12 cellular contexts compared by ENCODE assay signal in genomic region chr11:18700375-18700774, GRCh38. TPM values are rescaled to one million over a fixed set of nuclear protein-coding genes. Genes with fewer than 3 reads are reported as not detected.
DNase-seq lines count a peak whose midpoint lies in the region; ATAC-seq and TF ChIP-seq lines count a peak whose summit lies in the region.
"Had no signal": no experiment of that assay in that cellular context is flagged by ENCODE, and none has a peak within 500 bp of the region (broad histone marks: within the 10 kb centered on the region; RNA-seq: fewer than 3 reads in every experiment).

No MANE protein-coding gene starts in this region.

- H3K27me3 Mint-ChIP-seq in activated naive CD4-positive, alpha-beta T cell treated with anti-CD3 and anti-CD28 coated beads, Interleukin-2, amount 50 U/mL, for 24 hours, result no peaks in the 10 kb centered on the region
- H3K27me3 Mint-ChIP-seq in activated CD8-positive, alpha-beta T cell treated with anti-CD3 and anti-CD28 coated beads, Interleukin-2, amount 10 ng/mL, durations not matched to agents 7 days and 5 days (ENCODE audit: low read depth), result peaks cover 23% of the 10 kb centered on the region

- peaks cover 26% of the 10 kb centered on the region for H3K4me1 Mint-ChIP-seq in activated naive CD4-positive, alpha-beta T cell treated with anti-CD3 and anti-CD28 coated beads, Interleukin-2, amount 50 U/mL, for 24 hours
- peaks cover 15% of the 10 kb centered on the region for H3K4me1 Mint-ChIP-seq in activated CD8-positive, alpha-beta T cell treated with anti-CD3 and anti-CD28 coated beads, Interleukin-2, amount 10 ng/mL, durations not matched to agents 7 days and 5 days (ENCODE audit: low read depth)

- peaks cover 8% of the 10 kb centered on the region for H3K36me3 ChIP-seq in lower lobe of right lung
- no peaks in the 10 kb centered on the region for H3K36me3 ChIP-seq in uterus
- H3K36me3 ChIP-seq in effector memory CD4-positive, alpha-beta T cell (ENCODE audit: control insufficient read depth, insufficient read depth, low read length), result no peaks in the 10 kb centered on the region
- H3K36me3 ChIP-seq: cardiac muscle cell had no signal

- DNase-seq in activated naive CD4-positive, alpha-beta T cell (lab: John Stamatoyannopoulos, UW), result no peak
- DNase-seq in activated CD8-positive, alpha-beta T cell treated with anti-CD3 and anti-CD28 coated beads, Interleukin-2, amount 10 ng/mL, durations not matched to agents 7 days and 5 days, result no peak
- DNase-seq in lower lobe of right lung, result no peak
- DNase-seq in uterus, result no peak
- DNase-seq in effector memory CD4-positive, alpha-beta T cell, result no peak
- DNase-seq in AML-193 (lab: John Stamatoyannopoulos, UW), result no peak
- DNase-seq: stimulated activated CD4-positive, alpha-beta T cell treated with anti-CD3 and anti-CD28 coated beads, Interleukin-4, amount 100 ng/mL, for 4 hours had no signal

- no peak for TF ChIP-seq POLR2A in uterus (IDR thresholded peaks at IDR 0.05)

- H3K4me1 ChIP-seq in lower lobe of right lung (peaks cover 40% of the 10 kb centered on the region), uterus (peaks cover 0 to 13% of the 10 kb centered on the region in 2 donors)
- peaks cover 9% of the 10 kb centered on the region for H3K4me1 ChIP-seq in effector memory CD4-positive, alpha-beta T cell (ENCODE audit: control insufficient read depth, insufficient read depth, low read length, poor library complexity, severe bottlenecking)

- TF ChIP-seq CTCF in lower lobe of right lung (IDR thresholded peaks at IDR 0.05) (no peak), uterus (IDR thresholded peaks at IDR 0.05) (no peak)

- H3K27ac ChIP-seq in lower lobe of right lung (no peak overlapping the region), uterus (peak overlapping the region; percentile 76 to 93)
- H3K27ac ChIP-seq in effector memory CD4-positive, alpha-beta T cell (ENCODE audit: insufficient read depth, low read length, poor library complexity, severe bottlenecking), result no peak overlapping the region
- H3K27ac ChIP-seq: cardiac muscle cell had no signal

- POLR2A ChIA-PET in activated CD8-positive, alpha-beta T cell treated with anti-CD3 and anti-CD28 coated beads, Interleukin-2, amount 10 ng/mL, durations not matched to agents 7 days and 5 days (lab: Charles Lee), result no interaction called here

- intact Hi-C loops in lower lobe of right lung (cut with DNase I) (no loop called here), uterus (cut with DNase I; ENCODE audit: low total_unique reads) (loop anchor here (10.0 kb wide), 1 partner anchor 66 kb away; the partner anchor contains the start of gene SPTY2D1)

- H3K9me3 ChIP-seq in lower lobe of right lung (no peaks in the 10 kb centered on the region), uterus (no peaks in the 10 kb centered on the region)
- no peaks in the 10 kb centered on the region for H3K9me3 ChIP-seq in effector memory CD4-positive, alpha-beta T cell (ENCODE audit: control insufficient read depth, low read length)
- H3K9me3 ChIP-seq: heart right ventricle had no signal

- no peaks in the 10 kb centered on the region for H3K9me3 Mint-ChIP-seq in activated naive CD4-positive, alpha-beta T cell treated with anti-CD3 and anti-CD28 coated beads, Interleukin-2, amount 50 U/mL, for 24 hours
- no peaks in the 10 kb centered on the region for H3K9me3 Mint-ChIP-seq in activated CD8-positive, alpha-beta T cell treated with anti-CD3 and anti-CD28 coated beads, Interleukin-2, amount 10 ng/mL, durations not matched to agents 7 days and 5 days (ENCODE audit: insufficient read depth)

- H3K36me3 Mint-ChIP-seq in activated naive CD4-positive, alpha-beta T cell treated with anti-CD3 and anti-CD28 coated beads, Interleukin-2, amount 50 U/mL, for 24 hours, result no peaks in the 10 kb centered on the region
- no peaks in the 10 kb centered on the region for H3K36me3 Mint-ChIP-seq in activated CD8-positive, alpha-beta T cell treated with anti-CD3 and anti-CD28 coated beads, Interleukin-2, amount 10 ng/mL, durations not matched to agents 7 days and 5 days (ENCODE audit: low read depth)

- H3K27me3 ChIP-seq in lower lobe of right lung (ENCODE audit: low read depth) (no peaks in the 10 kb centered on the region), uterus (no peaks in the 10 kb centered on the region)
- H3K27me3 ChIP-seq in effector memory CD4-positive, alpha-beta T cell (replicated peaks; ENCODE audit: control insufficient read depth, insufficient read depth, low read length, poor library complexity, severe bottlenecking), result no peaks in the 10 kb centered on the region

- CTCF ChIA-PET in activated CD8-positive, alpha-beta T cell treated with anti-CD3 and anti-CD28 coated beads, Interleukin-2, amount 10 ng/mL, durations not matched to agents 7 days and 5 days (lab: Charles Lee), result no interaction called here

- ATAC-seq in activated CD8-positive, alpha-beta T cell treated with anti-CD3 and anti-CD28 coated beads, Interleukin-2, amount 10 ng/mL, durations not matched to agents 7 days and 5 days, result no peak
- no peak for ATAC-seq in lower lobe of right lung
- ATAC-seq in GM21576 (IDR thresholded peaks at IDR 0.05; ENCODE audit: unreplicated experiment), result no peak
- ATAC-seq: activated CD4-positive, CD25-positive, alpha-beta regulatory T cell treated with anti-CD3 and anti-CD28 coated beads, Interleukin-2, amount 50 U/mL, for 24 hours had no signal

- H3K4me3 ChIP-seq in lower lobe of right lung (peak overlapping the region; percentile 68), uterus (peak overlapping the region in 1 of 2 donors; percentile 88)
- H3K4me3 ChIP-seq in effector memory CD4-positive, alpha-beta T cell (ENCODE audit: insufficient read depth, low read depth, low read length, poor library complexity, severe bottlenecking), result no peak overlapping the region
- H3K4me3 ChIP-seq: cardiac muscle cell had no signal

- peak overlapping the region; percentile 84 for H3K4me3 Mint-ChIP-seq in activated naive CD4-positive, alpha-beta T cell treated with anti-CD3 and anti-CD28 coated beads, Interleukin-2, amount 50 U/mL, for 24 hours
- peak overlapping the region; percentile 27 for H3K4me3 Mint-ChIP-seq in activated CD8-positive, alpha-beta T cell treated with anti-CD3 and anti-CD28 coated beads, Interleukin-2, amount 10 ng/mL, durations not matched to agents 7 days and 5 days

- H3K27ac Mint-ChIP-seq in activated naive CD4-positive, alpha-beta T cell treated with anti-CD3 and anti-CD28 coated beads, Interleukin-2, amount 50 U/mL, for 24 hours, result peak overlapping the region; percentile 67
- no peak overlapping the region for H3K27ac Mint-ChIP-seq in activated CD8-positive, alpha-beta T cell treated with anti-CD3 and anti-CD28 coated beads, Interleukin-2, amount 10 ng/mL, durations not matched to agents 7 days and 5 days

RNA-seq across cellular contexts. Expression of gene TMEM86A, which starts 1.8 kb away (rescaled TPM):
- total RNA-seq in activated CD8-positive, alpha-beta T cell treated with anti-CD3 and anti-CD28 coated beads, Interleukin-2, amount 10 ng/mL, durations not matched to agents 7 days and 5 days, result under 1 TPM; 0.26 to 0.52 TPM
- total RNA-seq in lower lobe of right lung (11.7 TPM), uterus (1 to 10 TPM; 1.3 to 3.9 (median 3.3) TPM)

RNA-seq across cellular contexts. Expression of gene IGSF22, which starts 25.6 kb away (rescaled TPM):
- total RNA-seq in activated CD8-positive, alpha-beta T cell treated with anti-CD3 and anti-CD28 coated beads, Interleukin-2, amount 10 ng/mL, durations not matched to agents 7 days and 5 days, result not detected
- 2.3 TPM for total RNA-seq in lower lobe of right lung
- total RNA-seq in uterus, result 1 to 10 TPM in 1 of 4 donors, not detected in 3; 1.0 TPM

Comparison
In these comparisons a context has a peak if more than half of its experiments do, and no peak if none do; other contexts are left out.
1. H3K27ac ChIP-seq: peak in uterus (2 of 2); none in lower lobe of right lung (single experiment) and effector memory CD4-positive, alpha-beta T cell (single experiment).